ENCODE assay signal across 19 cellular contexts in genomic region chr10:67936416-67936815, GRCh38.
"Had no signal": no experiment of that assay in that cellular context is flagged by ENCODE, and none has a peak within 500 bp of the region (broad histone marks: within the 10 kb centered on the region; RNA-seq: fewer than 3 reads in every experiment).

No MANE protein-coding gene starts in this region.

- H3K27ac Mint-ChIP-seq: activated T-helper 17 cell treated with anti-CD3 and anti-CD28 coated beads, Interleukin-2, amount 50 U/mL, for 72 hours; mesothelial cell of epicardium had no signal

- H3K27ac ChIP-seq: pancreas, sigmoid colon, thoracic aorta, upper lobe of right lung, WERI-Rb-1 had no signal

- H3K4me3 Mint-ChIP-seq: activated naive CD8-positive, alpha-beta T cell treated with anti-CD3 and anti-CD28 coated beads, Interleukin-2, amount 50 U/mL, for 24 hours; activated T-helper 17 cell treated with anti-CD3 and anti-CD28 coated beads, Interleukin-2, amount 50 U/mL, for 72 hours; dendritic cell treated with granulocyte-macrophage colony-stimulating factor and Interleukin-4, amounts not matched to agents 40 ng/mL and 50 ng/mL, for 4 days; mesothelial cell of epicardium had no signal

- H3K4me1 Mint-ChIP-seq: activated naive CD8-positive, alpha-beta T cell treated with anti-CD3 and anti-CD28 coated beads, Interleukin-2, amount 50 U/mL, for 24 hours; activated T-helper 17 cell treated with anti-CD3 and anti-CD28 coated beads, Interleukin-2, amount 50 U/mL, for 72 hours; mesothelial cell of epicardium had no signal

- DNase-seq: activated CD4-positive, alpha-beta T cell treated with anti-CD3 and anti-CD28 coated beads, Interleukin-2, amount 50 U/mL, for 48 hours; activated naive CD4-positive, alpha-beta T cell treated with Interleukin-2 at 50 U/mL for 16 hours; activated naive CD8-positive, alpha-beta T cell treated with anti-CD3 and anti-CD28 coated beads, Interleukin-2, amount 50 U/mL, for 24 hours; caudate nucleus; effector memory CD4-positive, alpha-beta T cell; head of caudate nucleus; pancreas; sigmoid colon; stimulated activated CD4-positive, alpha-beta T cell treated with anti-CD3 and anti-CD28 coated beads, Interleukin-12 subunit alpha, Interleukin-12 subunit beta, amount 100 ng/mL, for 4 hours; stimulated activated CD4-positive, alpha-beta T cell treated with anti-CD3 and anti-CD28 coated beads, Interleukin-2, amount 100 ng/mL, for 24 hours; upper lobe of right lung; WERI-Rb-1 had no signal

- ATAC-seq: activated naive CD8-positive, alpha-beta T cell treated with anti-CD3 and anti-CD28 coated beads, Interleukin-2, amount 50 U/mL, for 24 hours; activated T-helper 17 cell treated with anti-CD3 and anti-CD28 coated beads, Interleukin-2, amount 50 U/mL, for 72 hours; pancreas; upper lobe of right lung had no signal

- FAIRE-seq: frontal cortex, islet of Langerhans had no signal

- H3K4me3 ChIP-seq: lung, pancreas, sigmoid colon, thoracic aorta, upper lobe of right lung had no signal

- H3K27me3 ChIP-seq: pancreas, sigmoid colon, upper lobe of right lung had no signal

- H3K4me1 ChIP-seq: pancreas, sigmoid colon, upper lobe of right lung had no signal

- H3K9me3 ChIP-seq: pancreas, sigmoid colon, thoracic aorta, upper lobe of right lung had no signal

- H3K9me3 Mint-ChIP-seq: activated naive CD8-positive, alpha-beta T cell treated with anti-CD3 and anti-CD28 coated beads, Interleukin-2, amount 50 U/mL, for 24 hours; activated T-helper 17 cell treated with anti-CD3 and anti-CD28 coated beads, Interleukin-2, amount 50 U/mL, for 72 hours; dendritic cell treated with granulocyte-macrophage colony-stimulating factor and Interleukin-4, amounts not matched to agents 40 ng/mL and 50 ng/mL, for 4 days; mesothelial cell of epicardium had no signal
